8 cellular contexts compared by ENCODE assay signal in genomic region chr3:194489736-194490612, GRCh38. TPM values are rescaled to one million over a fixed set of nuclear protein-coding genes. Genes with fewer than 3 reads are reported as not detected.
DNase-seq lines count a peak whose midpoint lies in the region; ATAC-seq and TF ChIP-seq lines count a peak whose summit lies in the region.

No MANE protein-coding gene starts in this region.

- H4K91ac ChIP-seq in trophoblast cell (ENCODE audit: low read depth, low read length) = no peak overlapping the region

- no peak overlapping the region for H4K8ac ChIP-seq in trophoblast cell (ENCODE audit: low read depth, low read length)

- H3K9me3 ChIP-seq in Panc1 (ENCODE audit: control insufficient read depth, insufficient read depth, low read depth, low read length) (no peaks in the 10 kb centered on the region), trophoblast cell (ENCODE audit: insufficient read depth, low read depth, low read length) (no peaks in the 10 kb centered on the region)

- H3K23ac ChIP-seq in trophoblast cell (ENCODE audit: low read length) = no peak overlapping the region

- H2BK12ac ChIP-seq in trophoblast cell (ENCODE audit: low read length) = no peak overlapping the region

- no peaks in the 10 kb centered on the region for H3K9me3 Mint-ChIP-seq in activated CD4-positive, alpha-beta T cell treated with anti-CD3 and anti-CD28 coated beads, Interleukin-2, amount 10 ng/mL, durations not matched to agents 7 days and 5 days

- no CpG with 5 or more reads among the region's 7 CpGs for WGBS in trophoblast cell (ENCODE audit: extremely low coverage, insufficient coverage, insufficient read length)
- whole genome bisulfite sequencing in lower leg skin, 2 donors = 87 to 92% methylated on average over 7 of the region's 7 CpGs

- H2AFZ ChIP-seq in trophoblast cell (ENCODE audit: insufficient read depth, low read length, poor library complexity) = no peak overlapping the region

- H3K14ac ChIP-seq in trophoblast cell (ENCODE audit: low read length) = no peak overlapping the region

- no peak overlapping the region for H2AK5ac ChIP-seq in trophoblast cell (ENCODE audit: low read length)

- no peak overlapping the region for H3K9ac ChIP-seq in trophoblast cell (ENCODE audit: low read length)

- H3K36me3 Mint-ChIP-seq in activated CD4-positive, alpha-beta T cell treated with anti-CD3 and anti-CD28 coated beads, Interleukin-2, amount 10 ng/mL, durations not matched to agents 7 days and 5 days (ENCODE audit: low read depth) = peaks cover 31% of the 10 kb centered on the region

- no peak for TF ChIP-seq POLR2A in lower leg skin (IDR thresholded peaks at IDR 0.05)

- intact Hi-C loops in Panc1 (cut with micrococcal nuclease; ENCODE audit: unreplicated experiment) = loop anchor here (10.0 kb wide), 1 partner anchor 65 kb away; no protein-coding TSS in a partner anchor
- intact Hi-C loops in lower leg skin (cut with DNase I; ENCODE audit: low total_unique reads) = no loop called here

- in situ Hi-C loops in Panc1 (cut with HindIII; ENCODE audit: low pct_unique_long_range_greater_than_20kb, low sequenced_read_pairs) = no loop called here

- DNase-seq in activated CD4-positive, alpha-beta T cell treated with anti-CD3 and anti-CD28 coated beads, Interleukin-2, amount 10 ng/mL, durations not matched to agents 7 days and 5 days = no peak
- no peak for DNase-seq in activated CD4-positive, alpha-beta T cell treated with anti-CD3 and anti-CD28 coated beads for 1 hour
- DNase-seq in Panc1 (ENCODE audit: low read depth, low spot score) (no peak), trophoblast cell (peak; percentile 27 to 45), NCI-H1436 treated with DMSO at 0.1 percent for 48 hours (lab: John Stamatoyannopoulos, UW) (no peak), lower leg skin (ENCODE audit: low spot score in 2 of 2) (no peak), HuH-7 (ENCODE audit: low spot score) (no peak)

- no peak overlapping the region for H3K4me3 ChIP-seq in Panc1 (ENCODE audit: low read depth in 2 of 2, low read length in 2 of 2)
- no peak overlapping the region for H3K4me3 ChIP-seq in trophoblast cell (ENCODE audit: low read depth, low read length)
- H3K4me3 ChIP-seq in lower leg skin (ENCODE audit: low read depth, poor library complexity, severe bottlenecking) = no peak overlapping the region

- POLR2A ChIA-PET in activated CD4-positive, alpha-beta T cell treated with anti-CD3 and anti-CD28 coated beads, Interleukin-2, amount 10 ng/mL, durations not matched to agents 7 days and 5 days (lab: Charles Lee) = no interaction called here
- POLR2A ChIA-PET in Panc1 (lab: Charles Lee) = interaction anchor here (0.7 kb wide), 1 partner anchor 26 kb away, joined by 3 read pairs; no protein-coding TSS in a partner anchor

- no peak overlapping the region for H4K12ac ChIP-seq in trophoblast cell (ENCODE audit: low read depth, low read length)

- BruUV-seq in Panc1 (replicated peaks; lab: Mats Ljungman, UMichigan) = no TSS peak

- peak overlapping the region; percentile 2 for H3K27ac Mint-ChIP-seq in activated CD4-positive, alpha-beta T cell treated with anti-CD3 and anti-CD28 coated beads, Interleukin-2, amount 10 ng/mL, durations not matched to agents 7 days and 5 days

- H3K4me3 Mint-ChIP-seq in activated CD4-positive, alpha-beta T cell treated with anti-CD3 and anti-CD28 coated beads, Interleukin-2, amount 10 ng/mL, durations not matched to agents 7 days and 5 days = no peak overlapping the region

- H3K4me2 ChIP-seq in trophoblast cell (ENCODE audit: low read length) = no peak overlapping the region

- H3K4me1 Mint-ChIP-seq in activated CD4-positive, alpha-beta T cell treated with anti-CD3 and anti-CD28 coated beads, Interleukin-2, amount 10 ng/mL, durations not matched to agents 7 days and 5 days = peaks cover 57% of the 10 kb centered on the region

- no peak overlapping the region for H3K4ac ChIP-seq in trophoblast cell (ENCODE audit: low read depth, low read length)

- no peak overlapping the region for H2BK5ac ChIP-seq in trophoblast cell (ENCODE audit: low read depth, low read length, poor library complexity)

- H3K79me2 ChIP-seq in trophoblast cell (ENCODE audit: control insufficient read depth, insufficient read depth, low read length, poor library complexity) = peaks cover 7% of the 10 kb centered on the region

- no peak overlapping the region for H3K18ac ChIP-seq in trophoblast cell (ENCODE audit: low read length)

- H3K4me1 ChIP-seq in Panc1 (ENCODE audit: control insufficient read depth, insufficient read depth, low read length) = peaks cover 19% of the 10 kb centered on the region
- H3K4me1 ChIP-seq in trophoblast cell (ENCODE audit: control insufficient read depth in 1 of 2, insufficient read depth in 2 of 2, low read length in 2 of 2) = peaks cover 15 to 16% of the 10 kb centered on the region in 2 experiments

- no peaks in the 10 kb centered on the region for H3K36me3 ChIP-seq in Panc1 (ENCODE audit: control insufficient read depth, insufficient read depth, low read length)
- no peaks in the 10 kb centered on the region for H3K36me3 ChIP-seq in trophoblast cell (ENCODE audit: control insufficient read depth in 1 of 2, insufficient read depth in 2 of 2, low read length in 2 of 2)

- H2BK120ac ChIP-seq in trophoblast cell (ENCODE audit: insufficient read depth, low read length, poor library complexity) = peak overlapping the region; percentile 31

- CTCF ChIA-PET in activated CD4-positive, alpha-beta T cell treated with anti-CD3 and anti-CD28 coated beads, Interleukin-2, amount 10 ng/mL, durations not matched to agents 7 days and 5 days (lab: Charles Lee) = interaction anchor here (0.7 to 1.6 kb wide), 3 partner anchors 10 to 89 kb away, joined by 3 to 4 read pairs (median 3); no protein-coding TSS in a partner anchor
- CTCF ChIA-PET in Panc1 (lab: Charles Lee) = no interaction called here

- H3K27me3 Mint-ChIP-seq in activated CD4-positive, alpha-beta T cell treated with anti-CD3 and anti-CD28 coated beads, Interleukin-2, amount 10 ng/mL, durations not matched to agents 7 days and 5 days = no peaks in the 10 kb centered on the region

- ATAC-seq in HG02571 (IDR thresholded peaks at IDR 0.05; ENCODE audit: unreplicated experiment) (peak; percentile 40), Panc1 (no peak)

- TF ChIP-seq CTCF in Panc1 (IDR thresholded peaks at IDR 0.05) (no peak), lower leg skin (IDR thresholded peaks at IDR 0.05) (no peak)

- peaks cover 9% of the 10 kb centered on the region for H3K79me1 ChIP-seq in trophoblast cell (ENCODE audit: low read length)

- H3K27me3 ChIP-seq in Panc1 (ENCODE audit: control insufficient read depth, insufficient read depth, low read length) (no peaks in the 10 kb centered on the region), trophoblast cell (ENCODE audit: insufficient read depth, low read length) (no peaks in the 10 kb centered on the region)

- peak overlapping the region; percentile 41; the same call in 1 of the 2 replicates for H3K27ac ChIP-seq in Panc1 (ENCODE audit: low read length)
- no peak overlapping the region for H3K27ac ChIP-seq in trophoblast cell (ENCODE audit: low read depth, low read length)

RNA-seq across cellular contexts. Expression of gene ATP13A3, which starts 3.2 kb away (rescaled TPM):
- 10 to 100 TPM; 59.2 to 73.8 TPM for total RNA-seq in activated CD4-positive, alpha-beta T cell treated with anti-CD3 and anti-CD28 coated beads, Interleukin-2, amount 10 ng/mL, durations not matched to agents 7 days and 5 days
- total RNA-seq in Panc1 (2021; ENCODE audit: unreplicated experiment) = 169 TPM
- polyA plus RNA-seq in Panc1 (2012; ENCODE audit: insufficient read length) = 34.8 TPM
- 26.6 and 27.4 TPM in 2 replicates for polyA plus RNA-seq in trophoblast cell (2013)
- total RNA-seq in lower leg skin = 10 to 100 TPM; 35.0 to 40.6 (median 38.2) TPM

Comparison
In these comparisons a context has a peak if more than half of its experiments do, and no peak if none do; other contexts are left out.
1. DNase-seq: peak in trophoblast cell (2 of 2); none in activated CD4-positive, alpha-beta T cell treated with anti-CD3 and anti-CD28 coated beads, Interleukin-2, amount 10 ng/mL, durations not matched to agents 7 days and 5 days (single experiment), activated CD4-positive, alpha-beta T cell treated with anti-CD3 and anti-CD28 coated beads for 1 hour (single experiment), Panc1 (single experiment), NCI-H1436 treated with DMSO at 0.1 percent for 48 hours (single experiment), lower leg skin (0 of 2) and HuH-7 (single experiment).